25 cellular contexts compared by ENCODE assay signal in the genomic region with DNA sequence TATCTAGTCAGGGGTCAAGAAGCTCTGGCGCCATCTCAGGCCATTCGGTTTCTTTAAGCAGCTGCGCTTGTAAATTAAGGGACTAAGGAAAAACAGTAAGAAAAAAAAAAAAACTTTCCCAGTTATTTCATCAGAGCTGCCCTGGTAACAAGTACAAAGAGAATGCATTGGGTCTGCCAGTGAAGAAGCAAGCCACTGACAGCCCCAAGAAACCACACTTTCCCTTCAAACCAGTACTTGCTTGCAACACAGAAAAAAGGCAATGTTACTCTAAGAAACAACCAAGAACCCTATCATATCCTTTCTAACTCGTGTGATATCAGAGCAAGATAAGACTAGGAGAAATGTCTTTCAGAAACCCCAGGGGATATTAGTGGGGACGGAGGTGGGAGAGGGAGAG. TPM values are rescaled to one million over a fixed set of nuclear protein-coding genes. Genes with fewer than 3 reads are reported as not detected.
DNase-seq lines count a peak whose midpoint lies in the region; ATAC-seq, FAIRE-seq and TF ChIP-seq lines count a peak whose summit lies in the region.
"Had no signal": no experiment of that assay in that cellular context is flagged by ENCODE, and none has a peak within 500 bp of the region (broad histone marks: within the 10 kb centered on the region; RNA-seq: fewer than 3 reads in every experiment).

No MANE protein-coding gene starts in this region.

- no peak for TF ChIP-seq CTCF in CD8-positive, alpha-beta T cell (IDR thresholded peaks at IDR 0.05)
- no peak for TF ChIP-seq CTCF in activated CD8-positive, alpha-beta T cell treated with anti-CD3 and anti-CD28 coated beads for 36 hours (IDR thresholded peaks at IDR 0.05)

- no peak overlapping the region for H3K9ac ChIP-seq in mesendoderm (ENCODE audit: low read length)

- no peaks in the 10 kb centered on the region for H3K9me3 ChIP-seq in CD8-positive, alpha-beta T cell (ENCODE audit: low read length)
- H3K9me3 ChIP-seq: Caco-2, esophagus muscularis mucosa, gastroesophageal sphincter, lower lobe of right lung, tibial artery had no signal

- H3K4ac ChIP-seq in mesendoderm (ENCODE audit: low read depth, low read length), result no peak overlapping the region

- CTCF ChIA-PET in CD8-positive, alpha-beta T cell (lab: Charles Lee), result no interaction called here
- CTCF ChIA-PET in activated CD8-positive, alpha-beta T cell treated with anti-CD3 and anti-CD28 coated beads for 36 hours (lab: Charles Lee), result interaction anchor here (0.6 to 1.4 kb wide), 3 partner anchors 11 to 30 kb away, joined by 3 to 5 read pairs (median 3); no protein-coding TSS in a partner anchor

- no peaks in the 10 kb centered on the region for H3K36me3 Mint-ChIP-seq in CD8-positive, alpha-beta T cell
- H3K36me3 Mint-ChIP-seq in activated CD8-positive, alpha-beta T cell treated with anti-CD3 and anti-CD28 coated beads for 36 hours (ENCODE audit: low read depth), result no peaks in the 10 kb centered on the region
- H3K36me3 Mint-ChIP-seq: brain, T-cell had no signal

- WGBS in mesendoderm (ENCODE audit: extremely low coverage, insufficient coverage, low lambda C conversion rate), result no CpG with 5 or more reads among the region's 5 CpGs

- H3K4me1 ChIP-seq in CD8-positive, alpha-beta T cell (ENCODE audit: insufficient read depth, low read length), result peaks cover 14% of the 10 kb centered on the region
- peaks cover 6% of the 10 kb centered on the region for H3K4me1 ChIP-seq in mesendoderm (ENCODE audit: control insufficient read depth, low read depth, low read length)
- H3K4me1 ChIP-seq: Caco-2, esophagus muscularis mucosa, gastroesophageal sphincter, lower lobe of right lung, tibial artery had no signal

- DNase-seq in SIG-M5 treated with dmso at 0.1 percent for 504 hours (lab: John Stamatoyannopoulos, UW; ENCODE audit: unreplicated experiment) (peak; percentile 26), SIG-M5 (lab: John Stamatoyannopoulos, UW) (no peak), mesendoderm (peak; percentile 44), nucleus accumbens (lab: John Stamatoyannopoulos, UW) (no peak), GM12891 (ENCODE audit: insufficient read length, low spot score) (no peak), UCSD-AML1 (lab: John Stamatoyannopoulos, UW; ENCODE audit: unreplicated experiment) (no peak)
- DNase-seq in CD8-positive, alpha-beta T cell, result no peak
- peak; percentile 18 for DNase-seq in activated CD8-positive, alpha-beta T cell treated with anti-CD3 and anti-CD28 coated beads for 36 hours
- DNase-seq: 8988T; activated naive CD4-positive, alpha-beta T cell treated with anti-CD3 and anti-CD28 coated beads, Interleukin-2, amount 50 U/mL, for 16 hours; DMS79 treated with DMSO at 0.1 percent for 48 hours; effector memory CD8-positive, alpha-beta T cell; kidney; NCI-H1105 treated with DMSO at 0.1 percent for 48 hours; NCI-H2081 treated with DMSO at 0.1 percent for 48 hours; NCI-H446; SHP77; T-cell; tibial artery had no signal

- no peak overlapping the region for H3K4me2 ChIP-seq in mesendoderm (ENCODE audit: low read length)

- peak; percentile 51 for ATAC-seq in CD8-positive, alpha-beta T cell
- peak; percentile 53 for ATAC-seq in activated CD8-positive, alpha-beta T cell treated with anti-CD3 and anti-CD28 coated beads for 36 hours
- ATAC-seq: effector memory CD8-positive, alpha-beta T cell; gastroesophageal sphincter had no signal

- TF ChIP-seq POLR2A in GM12891 (IDR thresholded peaks at IDR 0.05; ENCODE audit: low read depth, low read length), result no peak

- intact Hi-C loops in CD8-positive, alpha-beta T cell (cut with DNase I, micrococcal nuclease), result no loop called here
- intact Hi-C loops in activated CD8-positive, alpha-beta T cell treated with anti-CD3 and anti-CD28 coated beads for 36 hours (cut with micrococcal nuclease), result no loop called here

- H3K18ac ChIP-seq in mesendoderm (ENCODE audit: low read length), result no peak overlapping the region

- no peak overlapping the region for H2BK5ac ChIP-seq in mesendoderm (ENCODE audit: low read length)

- H3K4me1 Mint-ChIP-seq in CD8-positive, alpha-beta T cell (ENCODE audit: low read depth), result peaks cover 44% of the 10 kb centered on the region
- peaks cover 34% of the 10 kb centered on the region for H3K4me1 Mint-ChIP-seq in activated CD8-positive, alpha-beta T cell treated with anti-CD3 and anti-CD28 coated beads for 36 hours (ENCODE audit: low read depth)

- H3K27me3 ChIP-seq in CD8-positive, alpha-beta T cell (ENCODE audit: insufficient read depth, low read length), result no peaks in the 10 kb centered on the region
- H3K27me3 ChIP-seq in mesendoderm (ENCODE audit: insufficient read depth, low read length, poor library complexity), result no peaks in the 10 kb centered on the region
- H3K27me3 ChIP-seq: esophagus muscularis mucosa, gastroesophageal sphincter, tibial artery had no signal

- H2BK120ac ChIP-seq in mesendoderm (ENCODE audit: low read depth, low read length), result no peak overlapping the region

- H4K8ac ChIP-seq in mesendoderm (ENCODE audit: low read depth, low read length), result no peak overlapping the region

- no peaks in the 10 kb centered on the region for H3K27me3 Mint-ChIP-seq in CD8-positive, alpha-beta T cell (ENCODE audit: low read depth)
- H3K27me3 Mint-ChIP-seq in activated CD8-positive, alpha-beta T cell treated with anti-CD3 and anti-CD28 coated beads for 36 hours, result no peaks in the 10 kb centered on the region
- H3K27me3 Mint-ChIP-seq: effector memory CD8-positive, alpha-beta T cell; T-cell had no signal

- H3K4me3 ChIP-seq in CD8-positive, alpha-beta T cell (ENCODE audit: low read depth, low read length), result no peak overlapping the region
- no peak overlapping the region for H3K4me3 ChIP-seq in mesendoderm (ENCODE audit: low read length)
- H3K4me3 ChIP-seq: esophagus muscularis mucosa, gastroesophageal sphincter, lower lobe of right lung, tibial artery had no signal

- H3K9me3 Mint-ChIP-seq in CD8-positive, alpha-beta T cell, result no peaks in the 10 kb centered on the region
- H3K9me3 Mint-ChIP-seq in activated CD8-positive, alpha-beta T cell treated with anti-CD3 and anti-CD28 coated beads for 36 hours, result no peaks in the 10 kb centered on the region
- H3K9me3 Mint-ChIP-seq: effector memory CD8-positive, alpha-beta T cell; T-cell had no signal

- no peak overlapping the region for H2AK5ac ChIP-seq in mesendoderm (ENCODE audit: low read length)

- H3K23ac ChIP-seq in mesendoderm (ENCODE audit: low read length), result no peak overlapping the region

- no peaks in the 10 kb centered on the region for H3K79me1 ChIP-seq in mesendoderm (ENCODE audit: low read length)

- FAIRE-seq in GM12891 (lab: Jason Lieb, UNC), result no peak
- FAIRE-seq: kidney had no signal

- peak overlapping the region; percentile 84 for H3K27ac Mint-ChIP-seq in CD8-positive, alpha-beta T cell
- H3K27ac Mint-ChIP-seq in activated CD8-positive, alpha-beta T cell treated with anti-CD3 and anti-CD28 coated beads for 36 hours, result peak overlapping the region; percentile 45

- no peaks in the 10 kb centered on the region for H3K36me3 ChIP-seq in CD8-positive, alpha-beta T cell (ENCODE audit: insufficient read depth, low read length)
- H3K36me3 ChIP-seq in mesendoderm (ENCODE audit: control insufficient read depth, insufficient read depth, low read length), result no peaks in the 10 kb centered on the region
- H3K36me3 ChIP-seq: esophagus muscularis mucosa, gastroesophageal sphincter, lower lobe of right lung, tibial artery had no signal

- no peak overlapping the region for H4K5ac ChIP-seq in mesendoderm (ENCODE audit: low read length)

- no peak overlapping the region for H3K27ac ChIP-seq in CD8-positive, alpha-beta T cell (ENCODE audit: low read depth, low read length)
- no peak overlapping the region for H3K27ac ChIP-seq in mesendoderm (ENCODE audit: low read depth, low read length)
- H3K27ac ChIP-seq: esophagus muscularis mucosa, gastroesophageal sphincter, lower lobe of right lung, tibial artery had no signal

- no peak overlapping the region for H3K56ac ChIP-seq in mesendoderm (ENCODE audit: low read length)

- POLR2A ChIA-PET in CD8-positive, alpha-beta T cell (lab: Charles Lee), result interaction anchor here (1.9 kb wide), 1 partner anchor 13 kb away, joined by 9 read pairs; no protein-coding TSS in a partner anchor
- POLR2A ChIA-PET in activated CD8-positive, alpha-beta T cell treated with anti-CD3 and anti-CD28 coated beads for 36 hours (lab: Charles Lee), result interaction anchor here (1.0 kb wide), 1 partner anchor 24 kb away, joined by 3 read pairs; no protein-coding TSS in a partner anchor

- no peaks in the 10 kb centered on the region for H3K79me2 ChIP-seq in mesendoderm (ENCODE audit: control insufficient read depth, insufficient read depth, low read length)

- H3K4me3 Mint-ChIP-seq in CD8-positive, alpha-beta T cell, result no peak overlapping the region
- no peak overlapping the region for H3K4me3 Mint-ChIP-seq in activated CD8-positive, alpha-beta T cell treated with anti-CD3 and anti-CD28 coated beads for 36 hours
- H3K4me3 Mint-ChIP-seq: brain; effector memory CD8-positive, alpha-beta T cell had no signal

- H2BK15ac ChIP-seq in mesendoderm (replicated peaks; ENCODE audit: low read depth), result no peak overlapping the region

TF ChIP-seq in GM12891, 5 proteins besides CTCF, POLR2A, EP300 and RAD21:
- TF ChIP-seq TAF1 (IDR thresholded peaks at IDR 0.05; ENCODE audit: low read depth, low read length), result no peak
- no peak for TF ChIP-seq POLR2AphosphoS5 (IDR thresholded peaks at IDR 0.05; ENCODE audit: low read depth, low read length)
- TF ChIP-seq SPI1 (IDR thresholded peaks at IDR 0.05; ENCODE audit: low read depth, low read length), result no peak
- TF ChIP-seq PAX5 (IDR thresholded peaks at IDR 0.05; ENCODE audit: insufficient read depth, low read length, severe bottlenecking), result no peak
- TF ChIP-seq POU2F2 (IDR thresholded peaks at IDR 0.05; ENCODE audit: low read depth, low read length), result no peak

RNA-seq across cellular contexts. Expression of gene AOAH, which starts 40.6 kb away (rescaled TPM):
- total RNA-seq in CD8-positive, alpha-beta T cell, result 10 to 100 TPM; 30.8 to 35.2 TPM
- 10 to 100 TPM; 10.4 to 17.1 TPM for total RNA-seq in activated CD8-positive, alpha-beta T cell treated with anti-CD3 and anti-CD28 coated beads for 36 hours
- polyA plus RNA-seq in mesendoderm (2013, experiment 1 of 2), result 0.06 TPM
- 0.13 TPM for polyA plus RNA-seq in mesendoderm (2013, experiment 2 of 2)
- polyA plus RNA-seq in GM12891 (2012; ENCODE audit: low read depth, missing spikeins), result 1.0 TPM
- total RNA-seq: Caco-2, pulmonary artery endothelial cell had no signal

Comparison
In these comparisons a context has a peak if more than half of its experiments do, and no peak if none do; other contexts are left out.
1. DNase-seq: peak in SIG-M5 treated with dmso at 0.1 percent for 504 hours (single experiment), activated CD8-positive, alpha-beta T cell treated with anti-CD3 and anti-CD28 coated beads for 36 hours (single experiment) and mesendoderm (single experiment); none in SIG-M5 (single experiment), CD8-positive, alpha-beta T cell (0 of 7), nucleus accumbens (0 of 56), GM12891 (single experiment) and UCSD-AML1 (single experiment).